In the genomic region with DNA sequence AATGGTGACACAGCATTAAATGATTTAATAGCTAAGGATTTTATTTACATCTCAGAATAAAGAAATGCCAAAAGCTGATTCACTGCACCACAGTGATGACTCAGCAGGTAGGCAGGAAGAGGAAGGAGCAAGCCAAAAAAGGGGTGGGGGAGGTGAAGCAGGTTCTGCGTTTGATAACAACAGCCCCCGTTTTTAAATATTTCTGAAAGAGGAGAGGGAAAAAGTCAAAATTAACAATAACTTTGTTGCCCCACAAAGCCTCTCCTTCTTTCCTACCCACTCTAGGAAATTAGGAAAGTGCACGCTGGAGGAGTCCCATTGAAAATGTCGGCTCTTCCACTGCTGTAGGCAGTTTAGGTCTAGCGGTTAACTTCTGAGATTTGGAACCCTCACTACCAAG, we compare ENCODE assay signal across 10 cellular contexts. TPM values are rescaled to one million over a fixed set of nuclear protein-coding genes. Genes with fewer than 3 reads are reported as not detected.
DNase-seq lines count a peak whose midpoint lies in the region; ATAC-seq and TF ChIP-seq lines count a peak whose summit lies in the region.
"Had no signal": no experiment of that assay in that cellular context is flagged by ENCODE, and none has a peak within 500 bp of the region (broad histone marks: within the 10 kb centered on the region; RNA-seq: fewer than 3 reads in every experiment).

No MANE protein-coding gene starts in this region.

- WGBS in aorta, 2 donors: 70 to 79% methylated on average over 5 of the region's 5 CpGs

- peaks cover 6% of the 10 kb centered on the region for H3K36me3 Mint-ChIP-seq in HFFc6 (ENCODE audit: low read depth)

- peaks cover 50% of the 10 kb centered on the region for H3K4me1 Mint-ChIP-seq in HFFc6 (ENCODE audit: low read depth)

- peak overlapping the region; percentile 82 for H3K27ac Mint-ChIP-seq in HFFc6

- TF ChIP-seq CTCF in AG09309 (IDR thresholded peaks at IDR 0.05; ENCODE audit: control insufficient read depth, insufficient read depth, low read depth, low read length, missing control alignments): no peak
- no peak for TF ChIP-seq CTCF in HFFc6 (IDR thresholded peaks at IDR 0.05)
- TF ChIP-seq CTCF in foreskin fibroblast (IDR thresholded peaks at IDR 0.05; ENCODE audit: low read depth, low read length): no peak

- H3K9me3 Mint-ChIP-seq in HFFc6: no peaks in the 10 kb centered on the region

- no peaks in the 10 kb centered on the region for H3K9me3 ChIP-seq in aorta (ENCODE audit: control insufficient read depth, low read length)

- H3K27me3 ChIP-seq in aorta (ENCODE audit: control insufficient read depth in 1 of 2, insufficient read depth in 2 of 2, low read length in 1 of 2): no peaks in the 10 kb centered on the region

- peak overlapping the region; percentile 3; the same call in 1 of the 2 replicates for H3K4me3 Mint-ChIP-seq in HFFc6

- no peak for ATAC-seq in aorta (ENCODE audit: low FRiP score)

- no peak overlapping the region for H3K27ac ChIP-seq in aorta (ENCODE audit: low read depth in 1 of 2, low read length in 2 of 2)

- H3K4me3 ChIP-seq in AG09309 (ENCODE audit: control insufficient read depth, low read depth, low read length) (no peak overlapping the region), foreskin fibroblast (ENCODE audit: low read depth in 1 of 2, low read length in 2 of 2) (no peak overlapping the region), aorta (ENCODE audit: low read length in 2 of 2) (no peak overlapping the region)

- DNase-seq in AG09309 (ENCODE audit: low read depth) (peak; percentile 27), HFFc6 (peak; percentile 59), SW480 (ENCODE audit: low spot score) (peak; percentile 26), foreskin fibroblast (peak; percentile 56 to 83), NCI-H524 (lab: John Stamatoyannopoulos, UW) (no peak), cerebellar nuclear complex (lab: John Stamatoyannopoulos, UW) (no peak), aorta (no peak), NCI-H2196 treated with DMSO at 0.1 percent for 48 hours (lab: John Stamatoyannopoulos, UW; ENCODE audit: unreplicated experiment) (no peak)
- DNase-seq: cortex of kidney, NCI-H146 had no signal

- peaks cover 0 to 1% of the 10 kb centered on the region in 2 donors for H3K4me1 ChIP-seq in aorta (ENCODE audit: control insufficient read depth in 1 of 2, insufficient read depth in 2 of 2, low read length in 2 of 2)

- H3K36me3 ChIP-seq in aorta (ENCODE audit: control insufficient read depth in 1 of 2, insufficient read depth in 2 of 2, low read length in 1 of 2): no peaks in the 10 kb centered on the region

- no peaks in the 10 kb centered on the region; the same call in 1 of the 2 replicates for H3K27me3 Mint-ChIP-seq in HFFc6 (ENCODE audit: insufficient read depth)

- intact Hi-C loops in aorta (cut with DNase I): no loop called here

RNA-seq across cellular contexts. Expression of a gene that starts 9.9 kb away (rescaled TPM):
- not detected for total RNA-seq in HFFc6 (2021; fragmentation: NEBNext Ultra II Directional; extraction: Animal tissue kit (Norgen Biotek cat#: 25700))
- total RNA-seq in aorta: not detected
- not detected for polyA plus RNA-seq in aorta

Comparison
In these comparisons a context has a peak if more than half of its experiments do, and no peak if none do; other contexts are left out.
1. DNase-seq: peak in AG09309 (single experiment), HFFc6 (single experiment), SW480 (single experiment) and foreskin fibroblast (2 of 2); none in NCI-H524 (0 of 2), cerebellar nuclear complex (0 of 2), aorta (0 of 2) and NCI-H2196 treated with DMSO at 0.1 percent for 48 hours (single experiment).